Comparison of ENCODE assay signal across 14 cellular contexts in the genomic region with DNA sequence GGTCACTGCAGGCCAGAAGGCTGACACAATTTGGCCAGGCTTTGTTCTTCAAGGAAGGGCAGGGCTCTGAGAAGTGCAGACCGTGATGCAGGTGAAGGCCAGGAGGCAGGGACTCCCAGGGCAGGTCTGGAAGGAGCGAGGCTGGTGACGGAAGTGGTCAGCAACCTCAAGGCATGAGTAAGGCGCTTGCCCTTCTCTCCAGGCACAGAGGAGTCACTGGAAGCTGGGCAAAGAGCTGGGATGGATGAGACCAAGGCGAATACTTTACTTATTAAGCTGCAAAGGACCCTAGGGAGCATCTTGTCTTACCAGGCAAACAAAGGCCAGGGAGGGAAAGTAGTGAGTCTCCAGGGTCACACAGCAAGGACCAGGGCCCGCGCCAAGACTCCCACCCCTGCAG. TPM values are rescaled to one million over a fixed set of nuclear protein-coding genes. Genes with fewer than 3 reads are reported as not detected.
DNase-seq lines count a peak whose midpoint lies in the region; ATAC-seq and TF ChIP-seq lines count a peak whose summit lies in the region.
"Had no signal": no experiment of that assay in that cellular context is flagged by ENCODE, and none has a peak within 500 bp of the region (broad histone marks: within the 10 kb centered on the region; RNA-seq: fewer than 3 reads in every experiment).

No MANE protein-coding gene starts in this region.

- H3K4me3 Mint-ChIP-seq in activated CD4-positive, alpha-beta T cell treated with anti-CD3 and anti-CD28 coated beads for 36 hours, result no peak overlapping the region
- peak overlapping the region; percentile 73 to 82 for H3K4me3 Mint-ChIP-seq in effector memory CD8-positive, alpha-beta T cell
- H3K4me3 Mint-ChIP-seq in stimulated activated effector memory CD8-positive, alpha-beta T cell treated with anti-CD3 and anti-CD28 coated beads, Interleukin-12 subunit alpha, Interleukin-12 subunit beta, amount 100 ng/mL, for 72 hours, result peak overlapping the region; percentile 48
- H3K4me3 Mint-ChIP-seq: brain had no signal

- H3K27me3 Mint-ChIP-seq in activated CD4-positive, alpha-beta T cell treated with anti-CD3 and anti-CD28 coated beads for 36 hours, result no peaks in the 10 kb centered on the region
- no peaks in the 10 kb centered on the region for H3K27me3 Mint-ChIP-seq in effector memory CD8-positive, alpha-beta T cell

- H3K4me1 ChIP-seq in RWPE2 (ENCODE audit: insufficient read depth, poor library complexity, severe bottlenecking), result peaks cover 12% of the 10 kb centered on the region

- H3K27ac ChIP-seq in RWPE2 (ENCODE audit: poor library complexity, severe bottlenecking), result no peak overlapping the region
- H3K27ac ChIP-seq: thoracic aorta had no signal

- H3K27me3 ChIP-seq in RWPE2 (ENCODE audit: insufficient read depth, poor library complexity, severe bottlenecking), result no peaks in the 10 kb centered on the region

- no peaks in the 10 kb centered on the region for H3K36me3 ChIP-seq in RWPE2 (ENCODE audit: low read depth)
- H3K36me3 ChIP-seq: thoracic aorta had no signal

- H3K27ac Mint-ChIP-seq in activated CD4-positive, alpha-beta T cell treated with anti-CD3 and anti-CD28 coated beads for 36 hours, result peak overlapping the region; percentile 62
- peak overlapping the region; percentile 97 to 99 for H3K27ac Mint-ChIP-seq in effector memory CD8-positive, alpha-beta T cell
- peak overlapping the region; percentile 77 for H3K27ac Mint-ChIP-seq in stimulated activated effector memory CD8-positive, alpha-beta T cell treated with anti-CD3 and anti-CD28 coated beads, Interleukin-12 subunit alpha, Interleukin-12 subunit beta, amount 100 ng/mL, for 72 hours
- H3K27ac Mint-ChIP-seq: brain had no signal

- CTCF ChIA-PET in activated CD4-positive, alpha-beta T cell treated with anti-CD3 and anti-CD28 coated beads for 36 hours (lab: Charles Lee), result interaction anchor here (0.7 to 2.0 kb wide), 13 partner anchors 9 to 85 kb away, joined by 3 to 7 read pairs (median 4); no protein-coding TSS in a partner anchor

- no peaks in the 10 kb centered on the region for H3K9me3 ChIP-seq in RWPE2 (ENCODE audit: severe bottlenecking)
- H3K9me3 ChIP-seq: thoracic aorta had no signal

- no peak overlapping the region for H3K4me3 ChIP-seq in RWPE2 (ENCODE audit: severe bottlenecking)
- H3K4me3 ChIP-seq: thoracic aorta had no signal

- POLR2A ChIA-PET in activated CD4-positive, alpha-beta T cell treated with anti-CD3 and anti-CD28 coated beads for 36 hours (lab: Charles Lee), result interaction anchor here (0.9 to 3.3 kb wide), 3 partner anchors 9 to 16 kb away, joined by 5 to 16 read pairs (median 6); no protein-coding TSS in a partner anchor

- no peaks in the 10 kb centered on the region for H3K9me3 Mint-ChIP-seq in activated CD4-positive, alpha-beta T cell treated with anti-CD3 and anti-CD28 coated beads for 36 hours (ENCODE audit: low read depth)
- H3K9me3 Mint-ChIP-seq in effector memory CD8-positive, alpha-beta T cell, result no peaks in the 10 kb centered on the region
- H3K9me3 Mint-ChIP-seq in stimulated activated effector memory CD8-positive, alpha-beta T cell treated with anti-CD3 and anti-CD28 coated beads, Interleukin-12 subunit alpha, Interleukin-12 subunit beta, amount 100 ng/mL, for 72 hours, result no peaks in the 10 kb centered on the region

- TF ChIP-seq CTCF in RWPE2 (IDR thresholded peaks at IDR 0.05; ENCODE audit: poor library complexity, severe bottlenecking), result no peak

- DNase-seq in activated CD4-positive, alpha-beta T cell treated with anti-CD3 and anti-CD28 coated beads for 36 hours, result peak; percentile 9
- no peak for DNase-seq in activated CD4-positive, alpha-beta T cell treated with anti-CD3 and anti-CD28 coated beads for 4 hours
- DNase-seq in RWPE2 (ENCODE audit: low spot score) (peak; percentile 57), cerebellar cortex (ENCODE audit: low spot score) (no peak), posterior vena cava (ENCODE audit: low spot score) (no peak), NCI-H2227 treated with DMSO at 0.1 percent for 48 hours (lab: John Stamatoyannopoulos, UW) (no peak)
- no peak for DNase-seq in effector memory CD8-positive, alpha-beta T cell
- DNase-seq in stimulated activated effector memory CD8-positive, alpha-beta T cell treated with anti-CD3 and anti-CD28 coated beads, Interleukin-12 subunit alpha, Interleukin-12 subunit beta, amount 100 ng/mL, for 72 hours (ENCODE audit: low spot score in 2 of 2), result no peak
- DNase-seq: activated CD4-positive, alpha-beta T cell treated with anti-CD3 and anti-CD28 coated beads for 48 hours; hippocampal formation; MM.1S; NCI-H446 had no signal

- peaks cover 64% of the 10 kb centered on the region for H3K4me1 Mint-ChIP-seq in activated CD4-positive, alpha-beta T cell treated with anti-CD3 and anti-CD28 coated beads for 36 hours
- H3K4me1 Mint-ChIP-seq in effector memory CD8-positive, alpha-beta T cell (ENCODE audit: low read depth in 2 of 2), result peaks cover 84 to 86% of the 10 kb centered on the region in 2 donors
- H3K4me1 Mint-ChIP-seq in stimulated activated effector memory CD8-positive, alpha-beta T cell treated with anti-CD3 and anti-CD28 coated beads, Interleukin-12 subunit alpha, Interleukin-12 subunit beta, amount 100 ng/mL, for 72 hours, result peaks cover 94% of the 10 kb centered on the region

- intact Hi-C loops in activated CD4-positive, alpha-beta T cell treated with anti-CD3 and anti-CD28 coated beads for 36 hours (cut with DNase I, micrococcal nuclease), result no loop called here
- intact Hi-C loops in posterior vena cava (cut with DNase I), result no loop called here

- H3K36me3 Mint-ChIP-seq in activated CD4-positive, alpha-beta T cell treated with anti-CD3 and anti-CD28 coated beads for 36 hours (ENCODE audit: low read depth), result peaks cover 8% of the 10 kb centered on the region
- H3K36me3 Mint-ChIP-seq in effector memory CD8-positive, alpha-beta T cell (ENCODE audit: insufficient read depth), result peaks cover 100% of the 10 kb centered on the region
- H3K36me3 Mint-ChIP-seq in stimulated activated effector memory CD8-positive, alpha-beta T cell treated with anti-CD3 and anti-CD28 coated beads, Interleukin-12 subunit alpha, Interleukin-12 subunit beta, amount 100 ng/mL, for 72 hours, result peaks cover 48% of the 10 kb centered on the region
- H3K36me3 Mint-ChIP-seq: brain had no signal

- no peak for ATAC-seq in activated CD4-positive, alpha-beta T cell treated with anti-CD3 and anti-CD28 coated beads for 36 hours
- no peak for ATAC-seq in RWPE2 (ENCODE audit: low read depth)
- no peak for ATAC-seq in effector memory CD8-positive, alpha-beta T cell (replicated peaks)
- no peak for ATAC-seq in stimulated activated effector memory CD8-positive, alpha-beta T cell treated with anti-CD3 and anti-CD28 coated beads, Interleukin-12 subunit alpha, Interleukin-12 subunit beta, amount 100 ng/mL, for 72 hours

RNA-seq across cellular contexts. Expression of a gene that starts 18.6 kb away (rescaled TPM):
- 100 to 1,000 TPM; 121 to 130 TPM for total RNA-seq in activated CD4-positive, alpha-beta T cell treated with anti-CD3 and anti-CD28 coated beads for 36 hours
- total RNA-seq in posterior vena cava, result 10 to 100 TPM; 18.7 to 20.5 TPM

Comparison
In these comparisons a context has a peak if more than half of its experiments do, and no peak if none do; other contexts are left out.
1. DNase-seq: peak in activated CD4-positive, alpha-beta T cell treated with anti-CD3 and anti-CD28 coated beads for 36 hours (single experiment) and RWPE2 (single experiment); none in activated CD4-positive, alpha-beta T cell treated with anti-CD3 and anti-CD28 coated beads for 4 hours (0 of 2), effector memory CD8-positive, alpha-beta T cell (0 of 3), stimulated activated effector memory CD8-positive, alpha-beta T cell treated with anti-CD3 and anti-CD28 coated beads, Interleukin-12 subunit alpha, Interleukin-12 subunit beta, amount 100 ng/mL, for 72 hours (0 of 2), cerebellar cortex (single experiment), posterior vena cava (single experiment) and NCI-H2227 treated with DMSO at 0.1 percent for 48 hours (single experiment).
2. RNA of a gene that starts 18.6 kb away (total RNA-seq): 121 to 130 TPM in activated CD4-positive, alpha-beta T cell treated with anti-CD3 and anti-CD28 coated beads for 36 hours; 18.7 to 20.5 TPM in posterior vena cava; every median in the first group is over 4 times any median in the second.
3. Peak in every context shown above with its lines, with median percentiles within 50 percentile points of each other: H3K27ac Mint-ChIP-seq.